ENCODE assay signal across 29 cellular contexts in the genomic region with DNA sequence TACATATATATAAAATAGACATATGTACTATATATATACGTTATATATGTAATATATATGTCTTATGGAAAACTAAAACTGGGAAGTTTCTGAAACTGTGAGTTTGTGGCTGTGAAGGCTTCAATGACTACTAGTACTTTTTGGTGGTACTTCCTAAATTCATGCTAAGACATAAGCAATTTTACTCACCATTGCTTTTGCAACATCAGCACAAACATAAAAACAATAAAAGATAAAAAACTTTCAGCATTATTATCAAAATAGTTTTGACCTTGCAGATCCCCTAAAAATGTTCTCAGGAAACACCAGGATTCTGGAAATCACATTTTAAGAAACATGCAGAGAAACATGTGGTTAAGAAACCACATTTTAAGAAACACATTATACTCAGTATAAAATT.
"Had no signal": no experiment of that assay in that cellular context is flagged by ENCODE, and none has a peak within 500 bp of the region (broad histone marks: within the 10 kb centered on the region; RNA-seq: fewer than 3 reads in every experiment).

No MANE protein-coding gene starts in this region.

- H3K4me2 ChIP-seq: hepatocyte had no signal

- ATAC-seq: effector memory CD8-positive, alpha-beta T cell; esophagus mucosa; foreskin keratinocyte; gastrocnemius medialis; gastroesophageal sphincter; heart left ventricle; heart right ventricle had no signal

- H3K27ac ChIP-seq: colonic mucosa, coronary artery, dorsolateral prefrontal cortex, epithelial cell of prostate, esophagus muscularis mucosa, esophagus squamous epithelium, foreskin keratinocyte, gastrocnemius medialis, gastroesophageal sphincter, heart left ventricle, heart right ventricle, hepatocyte had no signal

- H3K9me3 ChIP-seq: colonic mucosa, gastrocnemius medialis had no signal

- H3K4me3 ChIP-seq: colonic mucosa, coronary artery, dorsolateral prefrontal cortex, esophagus muscularis mucosa, esophagus squamous epithelium, gastrocnemius medialis, gastroesophageal sphincter, heart left ventricle, heart right ventricle, hepatocyte had no signal

- H2AFZ ChIP-seq: hepatocyte had no signal

- DNase-seq: colonic mucosa; cortex of kidney; dermis blood vessel endothelial cell; dorsolateral prefrontal cortex; effector CD4-positive, alpha-beta T cell; effector CD8-positive, alpha-beta T cell; effector memory CD4-positive, alpha-beta T cell; effector memory CD8-positive, alpha-beta T cell; endodermal cell; erythroblast; esophagus squamous epithelium; foreskin fibroblast; foreskin keratinocyte; foreskin melanocyte; gastrocnemius medialis; glutamatergic neuron; head of caudate nucleus; heart left ventricle; heart right ventricle had no signal

- H3K4me1 ChIP-seq: colonic mucosa, esophagus squamous epithelium, foreskin keratinocyte, gastrocnemius medialis, gastroesophageal sphincter, heart left ventricle, heart right ventricle had no signal

- H3K36me3 ChIP-seq: colonic mucosa, esophagus muscularis mucosa, esophagus squamous epithelium, gastrocnemius medialis, gastroesophageal sphincter, heart left ventricle, heart right ventricle had no signal

- H3K79me2 ChIP-seq: hepatocyte had no signal

- H3K27me3 ChIP-seq: colonic mucosa, dorsolateral prefrontal cortex, esophagus muscularis mucosa, esophagus squamous epithelium, foreskin keratinocyte, gastrocnemius medialis, gastroesophageal sphincter, heart left ventricle, heart right ventricle, hepatocyte had no signal

- FAIRE-seq: colon, endometrium, endothelial cell of umbilical vein, frontal cortex had no signal
